8 cellular contexts compared by ENCODE assay signal in the genomic region with DNA sequence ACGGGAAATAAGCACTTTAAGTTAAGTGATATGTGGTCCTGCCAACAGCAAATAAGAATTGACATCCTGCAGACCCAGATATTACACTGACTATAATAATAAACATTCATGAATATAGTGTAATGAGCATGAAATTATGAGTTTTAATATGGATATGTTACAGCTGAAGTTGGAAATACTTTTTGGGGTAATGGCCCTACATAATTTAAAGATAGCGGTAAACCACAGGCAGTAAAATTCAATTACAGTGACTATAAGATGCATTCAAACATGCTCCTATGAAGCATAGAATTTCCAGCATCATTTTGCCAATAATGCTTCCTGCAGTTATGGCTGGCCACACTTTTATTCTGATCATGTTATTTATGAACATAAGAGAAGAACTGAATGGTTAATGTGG. TPM values are rescaled to one million over a fixed set of nuclear protein-coding genes. Genes with fewer than 3 reads are reported as not detected.
"Had no signal": no experiment of that assay in that cellular context is flagged by ENCODE, and none has a peak within 500 bp of the region (broad histone marks: within the 10 kb centered on the region; RNA-seq: fewer than 3 reads in every experiment).

No MANE protein-coding gene starts in this region.

- H3K9me3 ChIP-seq: HAP-1 had no signal

- DNase-seq: GM23248, GOT3, H7, H9, HCEC 1CT, HFFc6 had no signal

- H3K27ac ChIP-seq: GM23248 had no signal

- H3K4me3 Mint-ChIP-seq: GM23338, H9, HFFc6 had no signal

- H3K9ac ChIP-seq: GM23248 had no signal

- H3K4me3 ChIP-seq: GM23248, GM23338, HAP-1 had no signal

- H3K9me3 Mint-ChIP-seq: GM23338, H9 had no signal

- H3K4me1 ChIP-seq: HAP-1 had no signal

- H3K4me1 Mint-ChIP-seq: GM23338 had no signal

- H3K36me3 ChIP-seq: HAP-1 had no signal

- H3K27ac Mint-ChIP-seq: GM23338, H9, HFFc6 had no signal

RNA-seq across cellular contexts. Expression of gene LRRTM4, which starts 49.4 kb away (rescaled TPM):
- total RNA-seq: GM23248, HFFc6 had no signal
